In genomic region chr19:18654469-18654868, GRCh38 we compare ENCODE assay signal across 30 cellular contexts. TPM values are rescaled to one million over a fixed set of nuclear protein-coding genes. Genes with fewer than 3 reads are reported as not detected.
"Had no signal": no experiment of that assay in that cellular context is flagged by ENCODE, and none has a peak within 500 bp of the region (broad histone marks: within the 10 kb centered on the region; RNA-seq: fewer than 3 reads in every experiment).

No MANE protein-coding gene starts in this region.

- H3K27ac ChIP-seq: SJCRH30, SK-N-MC, WERI-Rb-1 had no signal

- FAIRE-seq: bronchial epithelial cell had no signal

- H3K9me3 ChIP-seq: SJCRH30 had no signal

- H3K4me3 ChIP-seq: SJCRH30, SK-N-MC had no signal

- H3K36me3 ChIP-seq: SJCRH30, WERI-Rb-1 had no signal

- DNase-seq: activated CD4-positive, alpha-beta T cell treated with anti-CD3 and anti-CD28 coated beads for 1 hour; activated CD4-positive, alpha-beta T cell treated with anti-CD3 and anti-CD28 coated beads, Interleukin-2, amount 10 ng/mL, durations not matched to agents 7 days and 5 days; activated CD4-positive, alpha-beta T cell treated with anti-CD3 and anti-CD28 coated beads, Interleukin-2, amount 50 U/mL, for 48 hours; activated CD4-positive, CD25-positive, alpha-beta regulatory T cell; activated CD8-positive, alpha-beta T cell treated with anti-CD3 and anti-CD28 coated beads, Interleukin-2, amount 10 ng/mL, durations not matched to agents 7 days and 5 days; activated gamma-delta T cell treated with Interleukin-2 at 50 U/mL for 16 hours; activated naive CD4-positive, alpha-beta T cell treated with anti-CD3 and anti-CD28 coated beads for 36 hours; activated naive CD8-positive, alpha-beta T cell treated with anti-CD3 and anti-CD28 coated beads, Interleukin-2, amount 50 U/mL, for 24 hours; activated T-cell treated with anti-CD3 and anti-CD28 coated beads, Interleukin-2, amount 50 U/mL, for 24 hours; anterior cingulate cortex; Kasumi-1; KG1; MM.1S; MV-4-11; NCI-H1092; NCI-H1436 treated with DMSO at 0.1 percent for 48 hours; NCI-H2029; NCI-H345; NCI-H524 treated with DMSO at 0.1 percent for 48 hours; SHP77; SJCRH30; T1000; WERI-Rb-1 had no signal

- ATAC-seq: activated CD8-positive, alpha-beta T cell treated with anti-CD3 and anti-CD28 coated beads, Interleukin-2, amount 10 ng/mL, durations not matched to agents 7 days and 5 days; activated naive CD8-positive, alpha-beta T cell treated with anti-CD3 and anti-CD28 coated beads, Interleukin-2, amount 50 U/mL, for 24 hours; Panc1 had no signal

RNA-seq across cellular contexts. Expression of gene TMEM59L, which starts 41.8 kb away (rescaled TPM):
- total RNA-seq: activated CD8-positive, alpha-beta T cell treated with anti-CD3 and anti-CD28 coated beads, Interleukin-2, amount 10 ng/mL, durations not matched to agents 7 days and 5 days; RPMI7951; SJCRH30; T-helper 2 cell treated with Interferon-gamma antibody and Interleukin-4, amounts not matched to agents 100 ng/mL and 5 ng/mL, for 36 hours had no signal

RNA-seq across cellular contexts. Expression of gene CRLF1, which starts 47.9 kb away (rescaled TPM):
- total RNA-seq: activated CD4-positive, alpha-beta T cell treated with anti-CD3 and anti-CD28 coated beads, Interleukin-2, amount 10 ng/mL, durations not matched to agents 7 days and 5 days; activated CD8-positive, alpha-beta T cell treated with anti-CD3 and anti-CD28 coated beads, Interleukin-2, amount 10 ng/mL, durations not matched to agents 7 days and 5 days; activated naive CD4-positive, alpha-beta T cell treated with anti-CD3 and anti-CD28 coated beads for 36 hours; activated T-helper 1 cell treated with anti-CD3 and anti-CD28 coated beads, Interleukin-12 subunit alpha, Interleukin-12 subunit beta, Interleukin-2, Interleukin-4 antibody, amounts not matched to agents 30 ng/mL and 10 ng/mL and 1 ng/mL, durations not matched to agents 14 hours and 24 hours and 36 hours; T-helper 1 cell treated with Interleukin-12 subunit alpha and Interleukin-12 subunit beta and Interleukin-4 antibody, amounts not matched to agents 30 ng/mL and 1 ng/mL, for 36 hours; T-helper 2 cell treated with Interferon-gamma antibody and Interleukin-4, amounts not matched to agents 100 ng/mL and 5 ng/mL, for 36 hours had no signal
